ENCODE assay signal across 15 cellular contexts in genomic region chr22:48429621-48430020, GRCh38.
DNase-seq lines count a peak whose midpoint lies in the region; ATAC-seq, FAIRE-seq and TF ChIP-seq lines count a peak whose summit lies in the region.
"Had no signal": no experiment of that assay in that cellular context is flagged by ENCODE, and none has a peak within 500 bp of the region (broad histone marks: within the 10 kb centered on the region; RNA-seq: fewer than 3 reads in every experiment).

No MANE protein-coding gene starts in this region.

- POLR2A ChIA-PET in HepG2 (lab: Yijun Ruan, JAX) = no interaction called here

- no peak overlapping the region for H2AK5ac ChIP-seq in mesendoderm (ENCODE audit: low read length)

- CTCF ChIA-PET in HepG2 (lab: Yijun Ruan, JAX; ENCODE audit: low intra/inter-chr PET ratio, low total read pairs) = no interaction called here

- H3K79me2 ChIP-seq in HepG2 (ENCODE audit: insufficient read depth, low read length) (no peaks in the 10 kb centered on the region), mesendoderm (ENCODE audit: control insufficient read depth, insufficient read depth, low read length) (no peaks in the 10 kb centered on the region)

- peak overlapping the region; percentile 17 for H3K4ac ChIP-seq in mesendoderm (ENCODE audit: low read depth, low read length)

- peak in 2 of 3 donors; percentile 22 for DNase-seq in right lobe of liver
- no peak for DNase-seq in HepG2 (ENCODE audit: low spot score)
- DNase-seq in H7 = peak; percentile 21
- DNase-seq in mesendoderm = no peak
- peak; percentile 18 to 47 for DNase-seq in aorta
- DNase-seq in activated naive CD4-positive, alpha-beta T cell treated with anti-CD3 and anti-CD28 coated beads, Interleukin-2, amount 50 U/mL, for 72 hours (ENCODE audit: low spot score in 2 of 2) = no peak
- no peak for DNase-seq in GM12891 (ENCODE audit: insufficient read length, low spot score)
- DNase-seq: ACHN; AML-193; Caco-2; CD4-positive, alpha-beta T cell; GDM1 had no signal

- H3K27me3 ChIP-seq in right lobe of liver = no peaks in the 10 kb centered on the region
- peaks cover 12 to 82% of the 10 kb centered on the region in 2 experiments; a peak in 4 of 5 replicates for H3K27me3 ChIP-seq in HepG2 (ENCODE audit: control insufficient read depth in 1 of 2, insufficient read depth in 2 of 2, low read length in 2 of 2)
- H3K27me3 ChIP-seq in H7 (ENCODE audit: control insufficient read depth, insufficient read depth, low read length) = no peaks in the 10 kb centered on the region
- no peaks in the 10 kb centered on the region for H3K27me3 ChIP-seq in mesendoderm (ENCODE audit: insufficient read depth, low read length, poor library complexity)
- H3K27me3 ChIP-seq in aorta (ENCODE audit: control insufficient read depth in 1 of 2, insufficient read depth in 2 of 2, low read length in 1 of 2) = no peaks in the 10 kb centered on the region

- no peaks in the 10 kb centered on the region for H3K79me1 ChIP-seq in mesendoderm (ENCODE audit: low read length)

- no peaks in the 10 kb centered on the region for H3K36me3 Mint-ChIP-seq in activated naive CD4-positive, alpha-beta T cell treated with anti-CD3 and anti-CD28 coated beads, Interleukin-2, amount 50 U/mL, for 72 hours

- 60% methylated on average over 1 of the region's 7 CpGs for WGBS in right lobe of liver (ENCODE audit: insufficient coverage, low coverage, low lambda C conversion rate, missing lambda C conversion rate)
- 20% methylated on average over 1 of the region's 7 CpGs for WGBS in HepG2 (ENCODE audit: low lambda C conversion rate)
- WGBS in mesendoderm (ENCODE audit: extremely low coverage, insufficient coverage, low lambda C conversion rate) = no CpG with 5 or more reads among the region's 7 CpGs
- 84 to 86% methylated on average over 7 of the region's 7 CpGs for WGBS in aorta, 2 donors

- H3K9me3 Mint-ChIP-seq in activated naive CD4-positive, alpha-beta T cell treated with anti-CD3 and anti-CD28 coated beads, Interleukin-2, amount 50 U/mL, for 72 hours = no peaks in the 10 kb centered on the region
- H3K9me3 Mint-ChIP-seq: CD4-positive, alpha-beta T cell had no signal

- no peak overlapping the region for H3K27ac ChIP-seq in right lobe of liver
- no peak overlapping the region for H3K27ac ChIP-seq in HepG2 (ENCODE audit: extremely low read length, insufficient read depth, low read length)
- H3K27ac ChIP-seq in mesendoderm (ENCODE audit: low read depth, low read length) = no peak overlapping the region
- H3K27ac ChIP-seq in aorta (ENCODE audit: low read depth in 1 of 2, low read length in 2 of 2) = no peak overlapping the region

- TF ChIP-seq CTCF in right lobe of liver (IDR thresholded peaks at IDR 0.05) (no peak), HepG2 (CRISPR knock-in tag; IDR thresholded peaks at IDR 0.05) (no peak)

- no peak overlapping the region for H3K23ac ChIP-seq in mesendoderm (ENCODE audit: low read length)

- H3K4me1 ChIP-seq in right lobe of liver (no peaks in the 10 kb centered on the region), HepG2 (ENCODE audit: insufficient read depth, low read length) (no peaks in the 10 kb centered on the region), mesendoderm (ENCODE audit: control insufficient read depth, low read depth, low read length) (peaks cover 5% of the 10 kb centered on the region), aorta (ENCODE audit: control insufficient read depth in 1 of 2, insufficient read depth in 2 of 2, low read length in 2 of 2) (no peaks in the 10 kb centered on the region)
- H3K4me1 ChIP-seq: Caco-2, HAP-1 had no signal

- no peak overlapping the region for H4K5ac ChIP-seq in mesendoderm (ENCODE audit: low read length)

- no peak overlapping the region for H4K8ac ChIP-seq in mesendoderm (ENCODE audit: low read depth, low read length)

- BruUV-seq in HepG2 (replicated peaks; lab: Mats Ljungman, UMichigan) = no TSS peak

- intact Hi-C loops in right lobe of liver (cut with DNase I) (no loop called here), HepG2 (cut with micrococcal nuclease; ENCODE audit: unreplicated experiment) (no loop called here), aorta (cut with DNase I) (no loop called here)

- no peak for ATAC-seq in right lobe of liver
- ATAC-seq in HepG2 = no peak
- ATAC-seq in aorta (ENCODE audit: low FRiP score) = no peak
- no peak for ATAC-seq in activated naive CD4-positive, alpha-beta T cell treated with anti-CD3 and anti-CD28 coated beads, Interleukin-2, amount 50 U/mL, for 72 hours

- no peak overlapping the region for H2BK5ac ChIP-seq in mesendoderm (ENCODE audit: low read length)

- no peak overlapping the region for H3K4me3 ChIP-seq in right lobe of liver
- H3K4me3 ChIP-seq in HepG2 (replicated peaks in 1 of 3; ENCODE audit: insufficient read depth in 1 of 3, low read depth in 2 of 3, low read length in 3 of 3) = no peak overlapping the region
- no peak overlapping the region for H3K4me3 ChIP-seq in H7 (ENCODE audit: insufficient read depth, low read depth, low read length)
- H3K4me3 ChIP-seq in mesendoderm (ENCODE audit: low read length) = no peak overlapping the region
- no peak overlapping the region for H3K4me3 ChIP-seq in aorta (ENCODE audit: low read length in 2 of 2)
- H3K4me3 ChIP-seq: HAP-1 had no signal

- H4K20me1 ChIP-seq in HepG2 (ENCODE audit: insufficient read depth, low read length) = no peaks in the 10 kb centered on the region

- H3K9me3 ChIP-seq in right lobe of liver (no peaks in the 10 kb centered on the region), HepG2 (ENCODE audit: low read length) (no peaks in the 10 kb centered on the region), aorta (ENCODE audit: control insufficient read depth, low read length) (no peaks in the 10 kb centered on the region)
- H3K9me3 ChIP-seq: Caco-2, HAP-1 had no signal

- H2BK15ac ChIP-seq in mesendoderm (replicated peaks; ENCODE audit: low read depth) = no peak overlapping the region

- TF ChIP-seq POLR2A in right lobe of liver (IDR thresholded peaks at IDR 0.05) (no peak), HepG2 (IDR thresholded peaks at IDR 0.05; ENCODE audit: insufficient read depth in 1 of 2, low read depth in 2 of 2, low read length in 2 of 2) (no peak), GM12891 (IDR thresholded peaks at IDR 0.05; ENCODE audit: low read depth, low read length) (no peak)

- FAIRE-seq in HepG2 (lab: Jason Lieb, UNC) (no peak), GM12891 (lab: Jason Lieb, UNC) (no peak)
- FAIRE-seq: D721Med, H1 had no signal

- no peak overlapping the region for H3K27ac Mint-ChIP-seq in activated naive CD4-positive, alpha-beta T cell treated with anti-CD3 and anti-CD28 coated beads, Interleukin-2, amount 50 U/mL, for 72 hours
- H3K27ac Mint-ChIP-seq: CD4-positive, alpha-beta T cell had no signal

- no peak overlapping the region for H3K18ac ChIP-seq in mesendoderm (ENCODE audit: low read length)

- H2BK120ac ChIP-seq in mesendoderm (ENCODE audit: low read depth, low read length) = no peak overlapping the region

- H3K4me2 ChIP-seq in HepG2 (ENCODE audit: low read depth, low read length) (no peak overlapping the region), mesendoderm (ENCODE audit: low read length) (no peak overlapping the region)

- no peak for TF ChIP-seq EP300 in HepG2 (IDR thresholded peaks at IDR 0.05; ENCODE audit: low read depth in 2 of 2, low read length in 2 of 2)
- TF ChIP-seq EP300 in HepG2 (CRISPR knock-in tag; IDR thresholded peaks at IDR 0.05; ENCODE audit: borderline replicate concordance) = no peak

- H3K36me3 ChIP-seq in right lobe of liver (no peaks in the 10 kb centered on the region), HepG2 (replicated peaks in 1 of 2; ENCODE audit: control insufficient read depth in 1 of 2, insufficient read depth in 2 of 2, low read length in 2 of 2) (no peaks in the 10 kb centered on the region), H7 (replicated peaks; ENCODE audit: control insufficient read depth, insufficient read depth, low read length) (no peaks in the 10 kb centered on the region), mesendoderm (ENCODE audit: control insufficient read depth, insufficient read depth, low read length) (no peaks in the 10 kb centered on the region), aorta (ENCODE audit: control insufficient read depth in 1 of 2, insufficient read depth in 2 of 2, low read length in 1 of 2) (no peaks in the 10 kb centered on the region)
- H3K36me3 ChIP-seq: HAP-1 had no signal

- H3K9ac ChIP-seq in HepG2 (ENCODE audit: insufficient read depth, low read depth, low read length) (no peak overlapping the region), mesendoderm (ENCODE audit: low read length) (no peak overlapping the region)

- H2AFZ ChIP-seq in HepG2 (ENCODE audit: low read length) = no peak overlapping the region

- in situ Hi-C loops in HepG2 (cut with HindIII; ENCODE audit: extremely low pct_ligation_motif_present, low pct_unique_long_range_greater_than_20kb) = no loop called here

- no peak for TF ChIP-seq RAD21 in HepG2 (CRISPR knock-in tag; IDR thresholded peaks at IDR 0.05)

- no peak overlapping the region for H3K56ac ChIP-seq in mesendoderm (ENCODE audit: low read length)

TF ChIP-seq in HepG2, 621 proteins besides CTCF, POLR2A, EP300 and RAD21 (continues in another document):
- no peak for TF ChIP-seq MEIS2 (CRISPR knock-in tag; IDR thresholded peaks at IDR 0.05)
- TF ChIP-seq PAWR (CRISPR knock-in tag; IDR thresholded peaks at IDR 0.05; ENCODE audit: borderline replicate concordance) = no peak
- TF ChIP-seq ZNF547 (CRISPR knock-in tag; IDR thresholded peaks at IDR 0.05) = no peak
- TF ChIP-seq ZNF766 (CRISPR knock-in tag; IDR thresholded peaks at IDR 0.05; ENCODE audit: borderline replicate concordance) = no peak
- TF ChIP-seq GTF2F1 (IDR thresholded peaks at IDR 0.05; ENCODE audit: low read length) = no peak
- TF ChIP-seq ARNT (IDR thresholded peaks at IDR 0.05) = no peak
- no peak for TF ChIP-seq ATM (IDR thresholded peaks at IDR 0.05; ENCODE audit: borderline replicate concordance)
- no peak for TF ChIP-seq FIP1L1 (IDR thresholded peaks at IDR 0.05; ENCODE audit: borderline replicate concordance, insufficient read depth, low read depth, low read length)
- TF ChIP-seq HCFC1 (IDR thresholded peaks at IDR 0.05; ENCODE audit: low read depth, low read length) = no peak
- TF ChIP-seq RFXANK (CRISPR knock-in tag; IDR thresholded peaks at IDR 0.05) = no peak

TF ChIP-seq in GM12891, 5 proteins besides CTCF, POLR2A, EP300 and RAD21:
- TF ChIP-seq POLR2AphosphoS5 (IDR thresholded peaks at IDR 0.05; ENCODE audit: low read depth, low read length) (no peak), SPI1 (IDR thresholded peaks at IDR 0.05; ENCODE audit: low read depth, low read length) (no peak), TAF1 (IDR thresholded peaks at IDR 0.05; ENCODE audit: low read depth, low read length) (no peak)

Comparison
In these comparisons a context has a peak if more than half of its experiments do, and no peak if none do; other contexts are left out.
1. DNase-seq: peak in right lobe of liver (2 of 3), H7 (single experiment) and aorta (2 of 2); none in HepG2 (single experiment), mesendoderm (single experiment), activated naive CD4-positive, alpha-beta T cell treated with anti-CD3 and anti-CD28 coated beads, Interleukin-2, amount 50 U/mL, for 72 hours (0 of 2) and GM12891 (single experiment).